In the genomic region with DNA sequence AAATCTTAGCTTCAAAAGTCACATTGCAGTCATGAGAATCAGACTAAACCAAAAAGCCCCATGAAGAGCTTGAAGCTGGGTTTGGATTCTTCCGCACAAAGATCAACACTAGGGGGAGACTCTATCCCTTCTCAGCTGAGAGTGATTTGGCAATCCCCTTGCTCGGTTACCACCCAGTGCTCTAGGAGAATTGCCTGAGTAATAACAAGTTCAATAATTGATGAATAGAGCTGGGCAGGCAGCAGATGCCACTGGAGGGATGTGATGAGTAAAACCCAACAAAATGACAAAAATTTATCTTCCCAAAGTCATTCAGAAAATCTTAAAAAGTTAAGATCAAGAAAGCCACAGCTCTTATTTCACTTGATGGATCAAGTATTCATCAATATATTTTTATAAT, we compare ENCODE assay signal across 8 cellular contexts.
DNase-seq lines count a peak whose midpoint lies in the region; ATAC-seq lines count a peak whose summit lies in the region.

No MANE protein-coding gene starts in this region.

- WGBS in aorta, 2 donors = 2 to 5% methylated on average over 2 of the region's 2 CpGs

- H3K4me3 ChIP-seq in aorta (ENCODE audit: low read length in 2 of 2) = no peak overlapping the region

- no peaks in the 10 kb centered on the region for H3K4me1 ChIP-seq in aorta (ENCODE audit: control insufficient read depth in 1 of 2, insufficient read depth in 2 of 2, low read length in 2 of 2)

- intact Hi-C loops in aorta (cut with DNase I) = loop anchor here (5.0 to 10.0 kb wide), 3 partner anchors 188 to 369 kb away; no protein-coding TSS in a partner anchor

- H3K27me3 ChIP-seq in aorta (ENCODE audit: control insufficient read depth in 1 of 2, insufficient read depth in 2 of 2, low read length in 1 of 2) = no peaks in the 10 kb centered on the region

- no peak overlapping the region for H3K27ac ChIP-seq in aorta (ENCODE audit: low read depth in 1 of 2, low read length in 2 of 2)

- H3K9me3 ChIP-seq in aorta (ENCODE audit: control insufficient read depth, low read length) = no peaks in the 10 kb centered on the region

- no peaks in the 10 kb centered on the region for H3K36me3 ChIP-seq in aorta (ENCODE audit: control insufficient read depth in 1 of 2, insufficient read depth in 2 of 2, low read length in 1 of 2)

- DNase-seq in DMS53 treated with DMSO at 0.1 percent for 48 hours (lab: John Stamatoyannopoulos, UW; ENCODE audit: unreplicated experiment) (peak; percentile 91), NCI-H82 treated with DMSO at 0.1 percent for 48 hours (lab: John Stamatoyannopoulos, UW; ENCODE audit: unreplicated experiment) (peak; percentile 68), activated T-cell treated with anti-CD3 and anti-CD28 coated beads for 48 hours (ENCODE audit: low read depth) (peak; percentile 13), fibroblast of the conjunctiva (ENCODE audit: low read depth) (peak; percentile 63), nucleus accumbens (lab: John Stamatoyannopoulos, UW) (peak in 34 of 56 donors; percentile 1 to 59 (median 12)), aorta (no peak)

- ATAC-seq in GM19455 (IDR thresholded peaks at IDR 0.05; ENCODE audit: unreplicated experiment) = peak; percentile 88
- ATAC-seq in HG03521 (IDR thresholded peaks at IDR 0.05; ENCODE audit: unreplicated experiment) = peak; percentile 72
- peak; percentile 83 for ATAC-seq in aorta (ENCODE audit: low FRiP score)

Comparison
In these comparisons a context has a peak if more than half of its experiments do, and no peak if none do; other contexts are left out.
1. DNase-seq: peak in DMS53 treated with DMSO at 0.1 percent for 48 hours (single experiment), NCI-H82 treated with DMSO at 0.1 percent for 48 hours (single experiment), activated T-cell treated with anti-CD3 and anti-CD28 coated beads for 48 hours (single experiment), fibroblast of the conjunctiva (single experiment) and nucleus accumbens (34 of 56); none in aorta (0 of 2).
2. Peak in every context shown above with its lines, with median percentiles within 50 percentile points of each other: ATAC-seq.